ENCODE assay signal across 24 cellular contexts in the genomic region with DNA sequence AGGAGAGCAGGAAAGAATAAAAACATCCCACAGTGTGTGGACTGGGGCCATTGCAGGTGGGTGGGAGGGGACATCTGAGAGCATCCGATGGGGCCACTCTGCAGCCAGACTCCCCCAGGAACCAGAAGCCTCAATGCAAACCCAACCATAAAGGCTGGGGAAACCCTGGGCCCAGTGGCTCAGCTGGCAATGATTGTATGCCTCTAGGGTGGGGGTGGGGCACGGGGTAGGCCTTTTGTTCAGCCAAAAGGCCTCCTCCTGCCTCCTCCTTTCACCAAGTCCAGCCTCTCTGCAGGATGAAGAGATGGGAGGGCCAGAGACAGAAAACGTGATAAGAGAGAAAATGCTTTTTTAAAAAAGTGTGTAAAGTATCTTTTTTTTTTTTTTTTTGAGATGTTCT.
"Had no signal": no experiment of that assay in that cellular context is flagged by ENCODE, and none has a peak within 500 bp of the region (broad histone marks: within the 10 kb centered on the region; RNA-seq: fewer than 3 reads in every experiment).

No MANE protein-coding gene starts in this region.

- H3K27ac Mint-ChIP-seq: activated CD4-positive, alpha-beta memory T cell treated with anti-CD3 and anti-CD28 coated beads for 36 hours; activated naive CD4-positive, alpha-beta T cell treated with anti-CD3 and anti-CD28 coated beads for 36 hours; activated naive CD8-positive, alpha-beta T cell treated with anti-CD3 and anti-CD28 coated beads, Interleukin-2, amount 10 ng/mL, durations not matched to agents 7 days and 5 days; activated T-cell treated with anti-CD3 and anti-CD28 coated beads, Interleukin-2, amount 50 U/mL, for 72 hours had no signal

- H3K9me3 Mint-ChIP-seq: activated B cell treated with CpG ODN at 0.5 μM for 24 hours; activated CD4-positive, alpha-beta memory T cell treated with anti-CD3 and anti-CD28 coated beads for 36 hours; activated naive CD4-positive, alpha-beta T cell treated with anti-CD3 and anti-CD28 coated beads for 36 hours; activated naive CD8-positive, alpha-beta T cell treated with anti-CD3 and anti-CD28 coated beads, Interleukin-2, amount 10 ng/mL, durations not matched to agents 7 days and 5 days; activated T-cell treated with anti-CD3 and anti-CD28 coated beads, Interleukin-2, amount 50 U/mL, for 72 hours; immature natural killer cell; naive thymus-derived CD8-positive, alpha-beta T cell had no signal

- H3K4me3 ChIP-seq: coronary artery, heart right ventricle, left lung, lung, right lobe of liver, skin epidermis, thoracic aorta, upper lobe of right lung had no signal

- H3K36me3 ChIP-seq: heart right ventricle, left lung, right lobe of liver, thoracic aorta, upper lobe of right lung had no signal

- H3K27me3 ChIP-seq: heart right ventricle, left lung, right lobe of liver, upper lobe of right lung had no signal

- H3K9me3 ChIP-seq: heart right ventricle, left lung, right lobe of liver, thoracic aorta, upper lobe of right lung had no signal

- H3K27ac ChIP-seq: coronary artery, heart right ventricle, left lung, right lobe of liver, skin epidermis, thoracic aorta, upper lobe of right lung had no signal

- H3K36me3 Mint-ChIP-seq: activated CD4-positive, alpha-beta memory T cell treated with anti-CD3 and anti-CD28 coated beads for 36 hours; activated naive CD8-positive, alpha-beta T cell treated with anti-CD3 and anti-CD28 coated beads, Interleukin-2, amount 10 ng/mL, durations not matched to agents 7 days and 5 days; immature natural killer cell; naive thymus-derived CD8-positive, alpha-beta T cell had no signal

- DNase-seq: activated B cell treated with CpG ODN at 0.5 μM for 24 hours; activated CD4-positive, alpha-beta memory T cell treated with anti-CD3 and anti-CD28 coated beads for 36 hours; activated CD4-positive, alpha-beta T cell treated with anti-CD3 and anti-CD28 coated beads for 4 hours; activated effector memory CD4-positive, alpha-beta T cell treated with Interleukin-2 at 50 U/mL for 16 hours; activated naive CD4-positive, alpha-beta T cell treated with anti-CD3 and anti-CD28 coated beads for 36 hours; activated naive CD8-positive, alpha-beta T cell treated with anti-CD3 and anti-CD28 coated beads, Interleukin-2, amount 10 ng/mL, durations not matched to agents 7 days and 5 days; activated T-cell treated with anti-CD3 and anti-CD28 coated beads, Interleukin-2, amount 50 U/mL, for 72 hours; amygdala; heart right ventricle; immature natural killer cell; kidney glomerular epithelial cell; left lung; naive thymus-derived CD8-positive, alpha-beta T cell; nucleus accumbens; right lobe of liver; stimulated activated CD4-positive, alpha-beta T cell treated with anti-CD3 and anti-CD28 coated beads, Interleukin-2, amount 100 ng/mL, for 24 hours; stimulated activated naive CD4-positive, alpha-beta T cell treated with Interleukin-2 at 50 U/mL for 16 hours; T-helper 9 cell; upper lobe of right lung had no signal

- FAIRE-seq: bronchial epithelial cell had no signal

- ATAC-seq: activated T-cell treated with anti-CD3 and anti-CD28 coated beads, Interleukin-2, amount 50 U/mL, for 72 hours; heart right ventricle; left lung; naive thymus-derived CD8-positive, alpha-beta T cell; right lobe of liver; upper lobe of right lung had no signal

- H3K4me1 ChIP-seq: upper lobe of right lung had no signal

- H3K4me1 Mint-ChIP-seq: immature natural killer cell had no signal

- H3K27me3 Mint-ChIP-seq: activated B cell treated with CpG ODN at 0.5 μM for 24 hours; activated CD4-positive, alpha-beta memory T cell treated with anti-CD3 and anti-CD28 coated beads for 36 hours; activated naive CD8-positive, alpha-beta T cell treated with anti-CD3 and anti-CD28 coated beads, Interleukin-2, amount 10 ng/mL, durations not matched to agents 7 days and 5 days; naive thymus-derived CD8-positive, alpha-beta T cell had no signal

- H3K4me3 Mint-ChIP-seq: activated B cell treated with CpG ODN at 0.5 μM for 24 hours; activated CD4-positive, alpha-beta memory T cell treated with anti-CD3 and anti-CD28 coated beads for 36 hours; activated naive CD4-positive, alpha-beta T cell treated with anti-CD3 and anti-CD28 coated beads for 36 hours; activated naive CD8-positive, alpha-beta T cell treated with anti-CD3 and anti-CD28 coated beads, Interleukin-2, amount 10 ng/mL, durations not matched to agents 7 days and 5 days; activated T-cell treated with anti-CD3 and anti-CD28 coated beads, Interleukin-2, amount 50 U/mL, for 72 hours; immature natural killer cell; naive thymus-derived CD8-positive, alpha-beta T cell had no signal
